1 cellular context compared by ENCODE assay signal in the genomic region with DNA sequence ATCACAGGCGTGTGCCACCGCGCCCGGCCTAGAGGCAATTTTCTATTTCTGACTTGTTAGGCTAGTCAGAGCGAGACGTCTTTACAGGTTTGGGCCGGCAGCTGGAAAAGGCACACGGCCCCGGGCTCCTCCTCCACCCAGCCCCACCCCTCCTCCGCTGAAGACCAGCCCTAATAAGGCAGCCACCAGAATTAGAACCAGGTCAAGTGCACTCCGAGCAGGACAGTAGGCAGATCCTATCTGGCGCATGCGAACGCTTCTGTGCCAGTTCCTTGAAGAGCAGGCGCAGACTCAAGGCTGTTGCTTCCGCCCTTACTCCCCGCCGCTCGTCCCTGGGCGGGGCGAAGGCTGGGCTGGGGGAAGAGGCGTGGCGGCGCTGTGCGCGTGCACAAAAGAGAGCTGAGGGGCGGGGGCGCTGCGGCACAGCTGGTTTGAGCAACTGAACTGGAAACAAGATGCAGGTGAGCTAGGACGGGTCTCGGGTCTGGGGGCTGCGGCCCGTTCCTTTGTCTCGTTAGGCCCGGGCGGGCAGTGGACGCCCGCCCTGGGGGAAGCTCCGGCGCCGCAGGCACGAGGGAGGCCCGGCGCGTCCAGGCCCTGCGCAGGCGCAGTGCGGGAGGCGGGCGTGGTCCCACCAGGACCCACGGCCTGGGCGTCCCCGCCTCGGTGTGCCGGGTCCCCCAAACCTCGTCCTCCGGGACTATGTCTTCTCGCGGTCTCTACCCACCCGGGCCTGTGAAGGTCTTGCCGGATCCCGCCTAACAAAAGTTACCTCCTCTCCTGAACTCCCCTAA.
TF ChIP-seq lines count a peak whose summit lies in the region.

TSS of gene PDCL3 (plus strand) at position 381 of the 794 bp plus-strand sequence. CDS start at position 456, 75 bp downstream.

TF ChIP-seq in HepG2, 621 proteins besides CTCF, POLR2A, EP300 and RAD21 (continued from another document and continues in another):
- TF ChIP-seq U2AF1 (optimal IDR thresholded peaks at IDR 0.05; ENCODE audit: low read depth, low read length) = no peak
- peak; percentile 20; the same call in 1 of the 2 replicates for TF ChIP-seq RELA (CRISPR knock-in tag; IDR thresholded peaks at IDR 0.05)
- TF ChIP-seq CBX2 (IDR thresholded peaks at IDR 0.05; ENCODE audit: low read depth, low read length) = no peak
- TF ChIP-seq CBX2 (CRISPR knock-in tag; IDR thresholded peaks at IDR 0.05; ENCODE audit: low read depth) = no peak
- peak; percentile 94; the same call in 1 of the 2 replicates for TF ChIP-seq DMAP1 (CRISPR knock-in tag; IDR thresholded peaks at IDR 0.05)
- TF ChIP-seq ZNF224 (CRISPR knock-in tag; IDR thresholded peaks at IDR 0.05) = peak; percentile 75; the same call in 1 of the 2 replicates
- TF ChIP-seq ZNF761 (CRISPR knock-in tag; conservative IDR thresholded peaks at IDR 0.05) = 0 out of 2 replicates have a peak, but pooled peaks have one; percentile 72
- 0 out of 2 replicates have a peak, but pooled peaks have one; percentile 72 for TF ChIP-seq SNAPC2 (CRISPR knock-in tag; IDR thresholded peaks at IDR 0.05)
- peak; percentile 38; the same call in 1 of the 2 replicates for TF ChIP-seq ZNF503 (CRISPR knock-in tag; IDR thresholded peaks at IDR 0.05)
- no peak; the same call in 1 of the 2 replicates for TF ChIP-seq NFATC3 (CRISPR knock-in tag; IDR thresholded peaks at IDR 0.05)
- TF ChIP-seq, protein P1, sequence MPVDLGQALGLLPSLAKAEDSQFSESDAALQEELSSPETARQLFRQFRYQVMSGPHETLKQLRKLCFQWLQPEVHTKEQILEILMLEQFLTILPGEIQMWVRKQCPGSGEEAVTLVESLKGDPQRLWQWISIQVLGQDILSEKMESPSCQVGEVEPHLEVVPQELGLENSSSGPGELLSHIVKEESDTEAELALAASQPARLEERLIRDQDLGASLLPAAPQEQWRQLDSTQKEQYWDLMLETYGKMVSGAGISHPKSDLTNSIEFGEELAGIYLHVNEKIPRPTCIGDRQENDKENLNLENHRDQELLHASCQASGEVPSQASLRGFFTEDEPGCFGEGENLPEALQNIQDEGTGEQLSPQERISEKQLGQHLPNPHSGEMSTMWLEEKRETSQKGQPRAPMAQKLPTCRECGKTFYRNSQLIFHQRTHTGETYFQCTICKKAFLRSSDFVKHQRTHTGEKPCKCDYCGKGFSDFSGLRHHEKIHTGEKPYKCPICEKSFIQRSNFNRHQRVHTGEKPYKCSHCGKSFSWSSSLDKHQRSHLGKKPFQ (CRISPR knock-in tag; IDR thresholded peaks at IDR 0.05; ENCODE audit: insufficient replicate concordance) = peak; percentile 90
- TF ChIP-seq ZNF12 (CRISPR knock-in tag; IDR thresholded peaks at IDR 0.05) = no peak
- TF ChIP-seq, protein P2, sequence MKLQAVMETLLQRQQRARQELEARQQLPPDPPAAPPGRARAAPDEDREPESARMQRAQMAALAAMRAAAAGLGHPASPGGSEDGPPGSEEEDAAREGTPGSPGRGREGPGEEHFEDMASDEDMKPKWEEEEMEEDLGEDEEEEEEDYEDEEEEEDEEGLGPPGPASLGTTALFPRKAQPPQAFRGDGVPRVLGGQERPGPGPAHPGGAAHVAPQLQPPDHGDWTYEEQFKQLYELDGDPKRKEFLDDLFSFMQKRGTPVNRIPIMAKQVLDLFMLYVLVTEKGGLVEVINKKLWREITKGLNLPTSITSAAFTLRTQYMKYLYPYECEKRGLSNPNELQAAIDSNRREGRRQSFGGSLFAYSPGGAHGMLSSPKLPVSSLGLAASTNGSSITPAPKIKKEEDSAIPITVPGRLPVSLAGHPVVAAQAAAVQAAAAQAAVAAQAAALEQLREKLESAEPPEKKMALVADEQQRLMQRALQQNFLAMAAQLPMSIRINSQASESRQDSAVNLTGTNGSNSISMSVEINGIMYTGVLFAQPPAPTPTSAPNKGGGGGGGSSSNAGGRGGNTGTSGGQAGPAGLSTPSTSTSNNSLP (IDR thresholded peaks at IDR 0.05; ENCODE audit: low read depth, low read length) = no peak
- TF ChIP-seq IRX3 (CRISPR knock-in tag; IDR thresholded peaks at IDR 0.05; ENCODE audit: borderline replicate concordance, low read depth) = no peak
- no peak for TF ChIP-seq ZBTB21 (CRISPR knock-in tag; IDR thresholded peaks at IDR 0.05)
- peak; percentile 82 for TF ChIP-seq SKI (IDR thresholded peaks at IDR 0.05; ENCODE audit: partially characterized antibody)
- TF ChIP-seq MAFK (conservative IDR thresholded peaks at IDR 0.05 in 1 of 2, IDR thresholded peaks at IDR 0.05 in 1 of 2; ENCODE audit: low read length in 2 of 2) = no peak
- TF ChIP-seq CBX1 (IDR thresholded peaks at IDR 0.05; ENCODE audit: low read depth) = peak; percentile 23
- no peak for TF ChIP-seq TBX3 (IDR thresholded peaks at IDR 0.05; ENCODE audit: borderline replicate concordance)
- TF ChIP-seq PAX8 (CRISPR knock-in tag; IDR thresholded peaks at IDR 0.05; ENCODE audit: borderline replicate concordance) = peak; percentile 90; the same call in 1 of the 2 replicates
- TF ChIP-seq ISL2 (CRISPR knock-in tag; IDR thresholded peaks at IDR 0.05) = peak; percentile 59
- TF ChIP-seq ZNF777 (CRISPR knock-in tag; IDR thresholded peaks at IDR 0.05) = 0 out of 2 replicates have a peak, but pooled peaks have one; percentile 37
- TF ChIP-seq ZNF292 (CRISPR knock-in tag; IDR thresholded peaks at IDR 0.05; ENCODE audit: borderline replicate concordance, low read depth) = peak; percentile 59
- peak; percentile 52; the same call in 1 of the 2 replicates for TF ChIP-seq HOXA5 (CRISPR knock-in tag; IDR thresholded peaks at IDR 0.05)
- TF ChIP-seq PPARG (CRISPR knock-in tag; conservative IDR thresholded peaks at IDR 0.05) = no peak; the same call in 1 of the 2 replicates
- peak; percentile 54; the same call in 1 of the 2 replicates for TF ChIP-seq ZNF674 (CRISPR knock-in tag; IDR thresholded peaks at IDR 0.05; ENCODE audit: low read depth)
- TF ChIP-seq ZNF598 (CRISPR knock-in tag; IDR thresholded peaks at IDR 0.05; ENCODE audit: borderline replicate concordance) = peak; percentile 69; the same call in 1 of the 2 replicates
- TF ChIP-seq TCF7 (IDR thresholded peaks at IDR 0.05; ENCODE audit: low read depth) = no peak
- TF ChIP-seq GATA4 (IDR thresholded peaks at IDR 0.05; ENCODE audit: borderline replicate concordance, low read depth) = peak; percentile 54
- TF ChIP-seq ZNF567 (CRISPR knock-in tag; IDR thresholded peaks at IDR 0.05; ENCODE audit: borderline replicate concordance) = no peak; the same call in 1 of the 2 replicates
- TF ChIP-seq ARID2 (CRISPR knock-in tag; IDR thresholded peaks at IDR 0.05; ENCODE audit: borderline replicate concordance) = peak; percentile 75; the same call in 1 of the 2 replicates
- no peak for TF ChIP-seq CENPX (CRISPR knock-in tag; IDR thresholded peaks at IDR 0.05)
- TF ChIP-seq ATAD3A (CRISPR knock-in tag; IDR thresholded peaks at IDR 0.05) = no peak
- TF ChIP-seq POGZ (CRISPR knock-in tag; IDR thresholded peaks at IDR 0.05) = peak; percentile 46
- TF ChIP-seq, protein P3, sequence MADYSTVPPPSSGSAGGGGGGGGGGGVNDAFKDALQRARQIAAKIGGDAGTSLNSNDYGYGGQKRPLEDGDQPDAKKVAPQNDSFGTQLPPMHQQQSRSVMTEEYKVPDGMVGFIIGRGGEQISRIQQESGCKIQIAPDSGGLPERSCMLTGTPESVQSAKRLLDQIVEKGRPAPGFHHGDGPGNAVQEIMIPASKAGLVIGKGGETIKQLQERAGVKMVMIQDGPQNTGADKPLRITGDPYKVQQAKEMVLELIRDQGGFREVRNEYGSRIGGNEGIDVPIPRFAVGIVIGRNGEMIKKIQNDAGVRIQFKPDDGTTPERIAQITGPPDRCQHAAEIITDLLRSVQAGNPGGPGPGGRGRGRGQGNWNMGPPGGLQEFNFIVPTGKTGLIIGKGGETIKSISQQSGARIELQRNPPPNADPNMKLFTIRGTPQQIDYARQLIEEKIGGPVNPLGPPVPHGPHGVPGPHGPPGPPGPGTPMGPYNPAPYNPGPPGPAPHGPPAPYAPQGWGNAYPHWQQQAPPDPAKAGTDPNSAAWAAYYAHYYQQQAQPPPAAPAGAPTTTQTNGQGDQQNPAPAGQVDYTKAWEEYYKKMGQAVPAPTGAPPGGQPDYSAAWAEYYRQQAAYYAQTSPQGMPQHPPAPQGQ (CRISPR knock-in tag; IDR thresholded peaks at IDR 0.05; ENCODE audit: borderline replicate concordance) = no peak
- TF ChIP-seq, protein P4, sequence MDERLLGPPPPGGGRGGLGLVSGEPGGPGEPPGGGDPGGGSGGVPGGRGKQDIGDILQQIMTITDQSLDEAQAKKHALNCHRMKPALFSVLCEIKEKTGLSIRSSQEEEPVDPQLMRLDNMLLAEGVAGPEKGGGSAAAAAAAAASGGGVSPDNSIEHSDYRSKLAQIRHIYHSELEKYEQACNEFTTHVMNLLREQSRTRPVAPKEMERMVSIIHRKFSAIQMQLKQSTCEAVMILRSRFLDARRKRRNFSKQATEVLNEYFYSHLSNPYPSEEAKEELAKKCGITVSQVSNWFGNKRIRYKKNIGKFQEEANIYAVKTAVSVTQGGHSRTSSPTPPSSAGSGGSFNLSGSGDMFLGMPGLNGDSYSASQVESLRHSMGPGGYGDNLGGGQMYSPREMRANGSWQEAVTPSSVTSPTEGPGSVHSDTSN (CRISPR knock-in tag; IDR thresholded peaks at IDR 0.05) = no peak
- no peak for TF ChIP-seq FLYWCH1 (CRISPR knock-in tag; IDR thresholded peaks at IDR 0.05)
- TF ChIP-seq, protein P5, sequence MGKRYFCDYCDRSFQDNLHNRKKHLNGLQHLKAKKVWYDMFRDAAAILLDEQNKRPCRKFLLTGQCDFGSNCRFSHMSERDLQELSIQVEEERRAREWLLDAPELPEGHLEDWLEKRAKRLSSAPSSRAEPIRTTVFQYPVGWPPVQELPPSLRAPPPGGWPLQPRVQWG (CRISPR knock-in tag; IDR thresholded peaks at IDR 0.05; ENCODE audit: borderline replicate concordance, low read depth) = no peak
- TF ChIP-seq AKNA (CRISPR knock-in tag; IDR thresholded peaks at IDR 0.05; ENCODE audit: borderline replicate concordance) = no peak
- TF ChIP-seq, protein P6, sequence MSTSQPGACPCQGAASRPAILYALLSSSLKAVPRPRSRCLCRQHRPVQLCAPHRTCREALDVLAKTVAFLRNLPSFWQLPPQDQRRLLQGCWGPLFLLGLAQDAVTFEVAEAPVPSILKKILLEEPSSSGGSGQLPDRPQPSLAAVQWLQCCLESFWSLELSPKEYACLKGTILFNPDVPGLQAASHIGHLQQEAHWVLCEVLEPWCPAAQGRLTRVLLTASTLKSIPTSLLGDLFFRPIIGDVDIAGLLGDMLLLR (CRISPR knock-in tag; IDR thresholded peaks at IDR 0.05) = no peak
- no peak for TF ChIP-seq ZNF484 (CRISPR knock-in tag; IDR thresholded peaks at IDR 0.05; ENCODE audit: borderline replicate concordance, low read depth)
- TF ChIP-seq PREB (CRISPR knock-in tag; IDR thresholded peaks at IDR 0.05) = 0 out of 2 replicates have a peak, but pooled peaks have one; percentile 78
- TF ChIP-seq KLF9 (CRISPR knock-in tag; IDR thresholded peaks at IDR 0.05; ENCODE audit: low read depth) = peak; percentile 91
- peak; percentile 98 for TF ChIP-seq KDM5B (CRISPR knock-in tag; IDR thresholded peaks at IDR 0.05; ENCODE audit: borderline replicate concordance)
- no peak; the same call in 1 of the 2 replicates for TF ChIP-seq RORA (CRISPR knock-in tag; IDR thresholded peaks at IDR 0.05)
